Comparison of ENCODE assay signal across 23 cellular contexts in the genomic region with DNA sequence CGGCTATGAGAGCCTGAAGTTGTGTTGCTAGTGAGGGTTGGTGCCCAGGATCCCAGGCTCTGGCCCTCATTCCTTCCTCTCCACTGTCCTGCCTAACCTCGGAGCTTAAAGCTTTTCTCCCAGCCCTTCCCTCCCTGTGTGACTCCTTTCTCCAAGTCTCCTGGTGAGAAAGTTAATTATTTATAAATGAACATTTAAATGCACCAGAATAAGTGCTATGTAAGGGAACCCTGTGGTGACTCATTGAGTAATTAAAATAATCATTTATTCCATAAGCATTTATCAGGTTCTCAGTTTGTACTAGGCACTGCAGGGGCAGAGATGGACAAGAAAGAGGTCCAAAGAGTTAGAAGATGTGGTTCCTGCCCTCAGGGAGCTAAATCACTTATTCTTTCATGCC.
DNase-seq lines count a peak whose midpoint lies in the region; ATAC-seq, FAIRE-seq and TF ChIP-seq lines count a peak whose summit lies in the region.
"Had no signal": no experiment of that assay in that cellular context is flagged by ENCODE, and none has a peak within 500 bp of the region (broad histone marks: within the 10 kb centered on the region; RNA-seq: fewer than 3 reads in every experiment).

No MANE protein-coding gene starts in this region.

- CTCF ChIA-PET in CD8-positive, alpha-beta T cell (lab: Charles Lee): no interaction called here

- peak overlapping the region; percentile 19 for H2BK12ac ChIP-seq in trophoblast cell (ENCODE audit: low read length)

- H3K9ac ChIP-seq in trophoblast cell (ENCODE audit: low read length): no peak overlapping the region
- H3K9ac ChIP-seq: BLaER1 treated with 17β-estradiol and CSF1 and Interleukin-3, amounts not matched to agents 10 nM and 100 nM had no signal

- POLR2A ChIA-PET in naive thymus-derived CD8-positive, alpha-beta T cell (lab: Charles Lee): no interaction called here
- POLR2A ChIA-PET in CD8-positive, alpha-beta T cell (lab: Charles Lee): no interaction called here

- peaks cover 37% of the 10 kb centered on the region for H3K79me1 ChIP-seq in trophoblast cell (ENCODE audit: low read length)

- intact Hi-C loops in CD8-positive, alpha-beta T cell (cut with DNase I, micrococcal nuclease): no loop called here

- no peak for TF ChIP-seq CTCF in CD8-positive, alpha-beta T cell (IDR thresholded peaks at IDR 0.05)

- H3K4ac ChIP-seq in trophoblast cell (ENCODE audit: low read depth, low read length): no peak overlapping the region

- no peaks in the 10 kb centered on the region for H3K79me2 ChIP-seq in trophoblast cell (ENCODE audit: control insufficient read depth, insufficient read depth, low read length, poor library complexity)

- no peak overlapping the region for H3K4me3 ChIP-seq in trophoblast cell (ENCODE audit: low read depth, low read length)
- no peak overlapping the region for H3K4me3 ChIP-seq in small intestine (ENCODE audit: low read depth in 1 of 2, low read length in 2 of 2)
- no peak overlapping the region for H3K4me3 ChIP-seq in CD8-positive, alpha-beta T cell (ENCODE audit: low read depth, low read length)
- H3K4me3 ChIP-seq: A549; BLaER1 treated with 17β-estradiol and CSF1 and Interleukin-3, amounts not matched to agents 10 nM and 100 nM had no signal

- no peak overlapping the region for H3K27ac Mint-ChIP-seq in naive thymus-derived CD8-positive, alpha-beta T cell
- H3K27ac Mint-ChIP-seq in CD8-positive, alpha-beta T cell: no peak overlapping the region
- H3K27ac Mint-ChIP-seq: B cell; CD4-positive, alpha-beta T cell; CD8-positive, alpha-beta memory T cell had no signal

- H3K9me3 ChIP-seq in trophoblast cell (ENCODE audit: insufficient read depth, low read depth, low read length) (peaks cover 1% of the 10 kb centered on the region), small intestine (ENCODE audit: control insufficient read depth, low read depth) (no peaks in the 10 kb centered on the region)
- H3K9me3 ChIP-seq in CD8-positive, alpha-beta T cell (ENCODE audit: low read length): no peaks in the 10 kb centered on the region
- H3K9me3 ChIP-seq: A549 had no signal

- H3K9me3 Mint-ChIP-seq in naive thymus-derived CD8-positive, alpha-beta T cell: peaks cover 0 to 5% (median 0%) of the 10 kb centered on the region in 9 donors
- H3K9me3 Mint-ChIP-seq in CD8-positive, alpha-beta T cell: peaks cover 5% of the 10 kb centered on the region
- H3K9me3 Mint-ChIP-seq: CD4-positive, alpha-beta T cell had no signal

- no peaks in the 10 kb centered on the region for H3K36me3 Mint-ChIP-seq in naive thymus-derived CD8-positive, alpha-beta T cell
- H3K36me3 Mint-ChIP-seq in CD8-positive, alpha-beta T cell: no peaks in the 10 kb centered on the region
- H3K36me3 Mint-ChIP-seq: CD8-positive, alpha-beta memory T cell had no signal

- in situ Hi-C loops in Caki2 (cut with HindIII; ENCODE audit: low pct_unique_long_range_greater_than_20kb, low sequenced_read_pairs): no loop called here

- no peak overlapping the region for H4K12ac ChIP-seq in trophoblast cell (ENCODE audit: low read depth, low read length)

- peaks cover 16 to 18% of the 10 kb centered on the region in 2 experiments for H3K4me1 ChIP-seq in trophoblast cell (ENCODE audit: control insufficient read depth in 1 of 2, insufficient read depth in 2 of 2, low read length in 2 of 2)
- H3K4me1 ChIP-seq in small intestine (ENCODE audit: control insufficient read depth in 2 of 2, insufficient read depth in 1 of 2, low read depth in 1 of 2, low read length in 1 of 2): no peaks in the 10 kb centered on the region
- H3K4me1 ChIP-seq in CD8-positive, alpha-beta T cell (ENCODE audit: insufficient read depth, low read length): no peaks in the 10 kb centered on the region
- H3K4me1 ChIP-seq: A549; BLaER1 treated with 17β-estradiol and CSF1 and Interleukin-3, amounts not matched to agents 10 nM and 100 nM had no signal

- H3K27me3 Mint-ChIP-seq in naive thymus-derived CD8-positive, alpha-beta T cell: peaks cover 4 to 20% (median 11%) of the 10 kb centered on the region in 5 donors
- peaks cover 13% of the 10 kb centered on the region for H3K27me3 Mint-ChIP-seq in CD8-positive, alpha-beta T cell (ENCODE audit: low read depth)

- no peak overlapping the region for H3K4me3 Mint-ChIP-seq in naive thymus-derived CD8-positive, alpha-beta T cell
- no peak overlapping the region for H3K4me3 Mint-ChIP-seq in CD8-positive, alpha-beta T cell
- H3K4me3 Mint-ChIP-seq: B cell; CD4-positive, alpha-beta T cell; CD8-positive, alpha-beta memory T cell had no signal

- no peak overlapping the region for H2AK5ac ChIP-seq in trophoblast cell (ENCODE audit: low read length)

- no CpG with 5 or more reads among the region's 2 CpGs for WGBS in trophoblast cell (ENCODE audit: extremely low coverage, insufficient coverage, insufficient read length)
- 56 to 68% (median 60%) methylated on average over 2 of the region's 2 CpGs for WGBS in small intestine, 3 donors

- H3K18ac ChIP-seq in trophoblast cell (ENCODE audit: low read length): no peak overlapping the region

- no peak for FAIRE-seq in small intestine (lab: Jason Lieb, UNC)
- FAIRE-seq: A549, D721Med, G401.6, GM12891, GM19239 had no signal

- DNase-seq in Caki2 (ENCODE audit: low read depth) (peak; percentile 14), kidney tubule cell (ENCODE audit: low spot score) (peak; percentile 63), trophoblast cell (no peak), small intestine (peak; percentile 62), HuH-7.5 (ENCODE audit: low spot score) (no peak)
- DNase-seq in naive thymus-derived CD8-positive, alpha-beta T cell: no peak
- DNase-seq in CD8-positive, alpha-beta T cell: no peak
- DNase-seq: AML-193; Calu3; CD4-positive, alpha-beta T cell; CD8-positive, alpha-beta memory T cell; COR-L47; DMS79 treated with DMSO at 0.1 percent for 48 hours; GF-D8 had no signal

- no peak overlapping the region for H3K4me2 ChIP-seq in trophoblast cell (ENCODE audit: low read length)
- H3K4me2 ChIP-seq: A549; BLaER1 treated with 17β-estradiol and CSF1 and Interleukin-3, amounts not matched to agents 10 nM and 100 nM had no signal

- no peak overlapping the region for H2AFZ ChIP-seq in trophoblast cell (ENCODE audit: insufficient read depth, low read length, poor library complexity)

- no peak overlapping the region for H2BK120ac ChIP-seq in trophoblast cell (ENCODE audit: insufficient read depth, low read length, poor library complexity)

- H3K4me1 Mint-ChIP-seq in naive thymus-derived CD8-positive, alpha-beta T cell: no peaks in the 10 kb centered on the region
- no peaks in the 10 kb centered on the region for H3K4me1 Mint-ChIP-seq in CD8-positive, alpha-beta T cell (ENCODE audit: low read depth)
- H3K4me1 Mint-ChIP-seq: B cell; CD8-positive, alpha-beta memory T cell had no signal

- peak overlapping the region; percentile 55 for H4K91ac ChIP-seq in trophoblast cell (ENCODE audit: low read depth, low read length)

- no peak overlapping the region for H3K14ac ChIP-seq in trophoblast cell (ENCODE audit: low read length)

- H3K36me3 ChIP-seq in trophoblast cell (ENCODE audit: control insufficient read depth in 1 of 2, insufficient read depth in 2 of 2, low read length in 2 of 2) (no peaks in the 10 kb centered on the region), small intestine (ENCODE audit: control insufficient read depth in 2 of 2, insufficient read depth in 2 of 2, low read length in 2 of 2) (no peaks in the 10 kb centered on the region)
- H3K36me3 ChIP-seq in CD8-positive, alpha-beta T cell (ENCODE audit: insufficient read depth, low read length): no peaks in the 10 kb centered on the region
- H3K36me3 ChIP-seq: BLaER1 treated with 17β-estradiol and CSF1 and Interleukin-3, amounts not matched to agents 10 nM and 100 nM had no signal

- no peak for ATAC-seq in naive thymus-derived CD8-positive, alpha-beta T cell
- no peak for ATAC-seq in CD8-positive, alpha-beta T cell
- ATAC-seq: A549 had no signal

- no peak overlapping the region for H3K23ac ChIP-seq in trophoblast cell (ENCODE audit: low read length)

- H3K27me3 ChIP-seq in trophoblast cell (ENCODE audit: insufficient read depth, low read length) (no peaks in the 10 kb centered on the region), small intestine (ENCODE audit: control insufficient read depth in 2 of 2, insufficient read depth in 2 of 2, low read length in 2 of 2) (no peaks in the 10 kb centered on the region)
- H3K27me3 ChIP-seq in CD8-positive, alpha-beta T cell (ENCODE audit: insufficient read depth, low read length): no peaks in the 10 kb centered on the region
- H3K27me3 ChIP-seq: BLaER1 treated with 17β-estradiol and CSF1 and Interleukin-3, amounts not matched to agents 10 nM and 100 nM had no signal

- H3K27ac ChIP-seq in trophoblast cell (ENCODE audit: low read depth, low read length) (no peak overlapping the region), small intestine (ENCODE audit: low read depth in 1 of 2, low read length in 1 of 2) (no peak overlapping the region)
- no peak overlapping the region for H3K27ac ChIP-seq in CD8-positive, alpha-beta T cell (ENCODE audit: low read depth, low read length)
- H3K27ac ChIP-seq: 22Rv1; A549; BLaER1 treated with 17β-estradiol and CSF1 and Interleukin-3, amounts not matched to agents 10 nM and 100 nM; C4-2B had no signal

- no peak overlapping the region for H4K8ac ChIP-seq in trophoblast cell (ENCODE audit: low read depth, low read length)

- no peak overlapping the region for H2BK5ac ChIP-seq in trophoblast cell (ENCODE audit: low read depth, low read length, poor library complexity)

Comparison
In these comparisons a context has a peak if more than half of its experiments do, and no peak if none do; other contexts are left out.
1. DNase-seq: peak in Caki2 (single experiment), kidney tubule cell (single experiment) and small intestine (single experiment); none in trophoblast cell (0 of 2), naive thymus-derived CD8-positive, alpha-beta T cell (0 of 10), CD8-positive, alpha-beta T cell (0 of 7) and HuH-7.5 (single experiment).